14 cellular contexts compared by ENCODE assay signal in the genomic region with DNA sequence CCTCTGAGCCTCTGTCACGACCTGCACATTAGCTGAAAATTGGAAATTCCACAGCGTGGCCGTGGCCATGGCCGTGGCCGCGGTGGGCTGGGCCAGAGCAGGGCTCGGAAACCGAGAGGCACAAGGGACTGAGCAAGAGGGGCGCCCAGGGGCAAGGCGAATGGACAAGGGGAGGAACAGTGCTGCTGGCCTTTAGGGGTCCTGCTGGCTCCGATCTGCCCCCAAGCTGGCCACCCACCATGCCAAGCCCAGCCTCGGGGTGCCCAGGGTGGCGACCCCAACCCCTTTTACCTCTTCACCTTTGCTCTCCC.
"Had no signal": no experiment of that assay in that cellular context is flagged by ENCODE, and none has a peak within 500 bp of the region (broad histone marks: within the 10 kb centered on the region; RNA-seq: fewer than 3 reads in every experiment).

No MANE protein-coding gene starts in this region.

- H3K36me3 ChIP-seq: pancreas, thoracic aorta, uterus had no signal

- H3K4me1 ChIP-seq: pancreas, uterus had no signal

- H3K9me3 Mint-ChIP-seq: activated naive CD4-positive, alpha-beta T cell treated with anti-CD3 and anti-CD28 coated beads, Interleukin-2, amount 50 U/mL, for 72 hours; activated T-cell treated with anti-CD3 and anti-CD28 coated beads, Interleukin-2, amount 50 U/mL, for 24 hours; immature natural killer cell; stimulated activated naive CD8-positive, alpha-beta T cell treated with anti-CD3 and anti-CD28 coated beads, Interleukin-15, amount 100 ng/mL, for 72 hours had no signal

- H3K27me3 ChIP-seq: uterus had no signal

- H3K36me3 Mint-ChIP-seq: activated CD8-positive, alpha-beta memory T cell treated with anti-CD3 and anti-CD28 coated beads, Interleukin-2, amount 10 ng/mL, durations not matched to agents 7 days and 5 days; activated naive CD4-positive, alpha-beta T cell treated with anti-CD3 and anti-CD28 coated beads, Interleukin-2, amount 50 U/mL, for 72 hours; immature natural killer cell had no signal

- H3K9me3 ChIP-seq: pancreas, thoracic aorta, uterus had no signal

- H3K27ac Mint-ChIP-seq: activated CD8-positive, alpha-beta memory T cell treated with anti-CD3 and anti-CD28 coated beads, Interleukin-2, amount 10 ng/mL, durations not matched to agents 7 days and 5 days; activated naive CD4-positive, alpha-beta T cell treated with anti-CD3 and anti-CD28 coated beads, Interleukin-2, amount 50 U/mL, for 72 hours; activated T-cell treated with anti-CD3 and anti-CD28 coated beads, Interleukin-2, amount 50 U/mL, for 24 hours; immature natural killer cell; stimulated activated naive CD8-positive, alpha-beta T cell treated with anti-CD3 and anti-CD28 coated beads, Interleukin-15, amount 100 ng/mL, for 72 hours had no signal

- H3K4me1 Mint-ChIP-seq: activated CD8-positive, alpha-beta memory T cell treated with anti-CD3 and anti-CD28 coated beads, Interleukin-2, amount 10 ng/mL, durations not matched to agents 7 days and 5 days; immature natural killer cell; stimulated activated naive CD8-positive, alpha-beta T cell treated with anti-CD3 and anti-CD28 coated beads, Interleukin-15, amount 100 ng/mL, for 72 hours had no signal

- DNase-seq: activated CD4-positive, alpha-beta T cell treated with anti-CD3 and anti-CD28 coated beads, Interleukin-2, amount 50 U/mL, for 48 hours; activated CD4-positive, CD25-positive, alpha-beta regulatory T cell treated with anti-CD3 and anti-CD28 coated beads, Interleukin-2, amount 50 U/mL, for 72 hours; activated CD8-positive, alpha-beta memory T cell treated with anti-CD3 and anti-CD28 coated beads, Interleukin-2, amount 10 ng/mL, durations not matched to agents 7 days and 5 days; activated effector memory CD4-positive, alpha-beta T cell treated with Interleukin-2 at 50 U/mL for 16 hours; activated T-cell treated with anti-CD3 and anti-CD28 coated beads, Interleukin-2, amount 50 U/mL, for 24 hours; amygdala; immature natural killer cell; pancreas; stimulated activated CD4-positive, alpha-beta T cell treated with anti-CD3 and anti-CD28 coated beads, Interleukin-4, amount 100 ng/mL, for 4 hours; stimulated activated naive CD8-positive, alpha-beta T cell treated with anti-CD3 and anti-CD28 coated beads, Interleukin-15, amount 100 ng/mL, for 72 hours; uterus had no signal

- H3K4me3 ChIP-seq: pancreas, thoracic aorta, uterus had no signal

- FAIRE-seq: frontal cortex, pancreas had no signal

- H3K27ac ChIP-seq: pancreas, thoracic aorta, uterus had no signal

- H3K4me3 Mint-ChIP-seq: activated CD8-positive, alpha-beta memory T cell treated with anti-CD3 and anti-CD28 coated beads, Interleukin-2, amount 10 ng/mL, durations not matched to agents 7 days and 5 days; activated T-cell treated with anti-CD3 and anti-CD28 coated beads, Interleukin-2, amount 50 U/mL, for 24 hours; immature natural killer cell; stimulated activated naive CD8-positive, alpha-beta T cell treated with anti-CD3 and anti-CD28 coated beads, Interleukin-15, amount 100 ng/mL, for 72 hours had no signal
